10 cellular contexts compared by ENCODE assay signal in the genomic region with DNA sequence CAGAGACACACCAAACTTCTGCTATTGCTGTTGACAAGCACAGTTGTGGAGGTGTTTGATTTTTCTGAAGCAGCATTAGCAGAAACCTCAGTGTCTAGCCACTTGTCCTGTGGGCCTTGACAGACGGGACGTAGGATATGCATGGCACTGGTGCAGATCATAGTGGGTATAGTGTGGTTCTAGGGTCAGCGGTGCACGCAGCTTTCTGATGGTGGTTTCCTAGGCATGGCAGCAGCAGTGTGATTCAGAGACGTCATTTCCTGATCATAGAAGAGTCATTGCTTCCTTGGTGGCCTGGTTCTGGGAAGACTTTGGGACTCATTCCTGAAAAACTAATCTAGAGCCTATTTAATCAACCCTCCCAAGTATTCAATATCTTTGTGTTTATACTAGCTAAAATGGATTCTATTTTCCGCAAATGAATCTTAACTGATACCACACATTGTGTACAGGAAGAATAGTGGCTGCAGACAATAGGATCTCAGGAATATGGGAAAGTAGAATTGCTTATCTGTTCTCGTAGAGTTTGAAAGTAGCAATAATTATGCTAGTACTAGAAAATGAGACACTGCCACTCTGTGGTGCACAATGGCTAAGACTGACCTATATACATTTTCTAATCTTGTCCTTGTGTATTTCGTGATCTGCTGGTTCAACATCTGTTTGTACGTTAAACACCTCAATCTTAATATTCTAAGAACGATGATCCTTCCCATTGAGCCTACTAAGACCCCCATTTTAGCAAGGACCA. TPM values are rescaled to one million over a fixed set of nuclear protein-coding genes. Genes with fewer than 3 reads are reported as not detected.
A peak's percentile ranks its signal among the peaks of the same experiment; 100 is the strongest.
DNase-seq lines count a peak whose midpoint lies in the region; FAIRE-seq and TF ChIP-seq lines count a peak whose summit lies in the region.
"Had no signal": no experiment of that assay in that cellular context is flagged by ENCODE, and none has a peak within 500 bp of the region (broad histone marks: within the 10 kb centered on the region; RNA-seq: fewer than 3 reads in every experiment).

No MANE protein-coding gene starts in this region.

- H3K4me3 ChIP-seq in NB4 (ENCODE audit: low read depth, low read length) (no peak overlapping the region), bronchial epithelial cell (ENCODE audit: low read depth, low read length) (no peak overlapping the region)

- H3K4me1 Mint-ChIP-seq in activated T-cell treated with anti-CD3 and anti-CD28 coated beads, Interleukin-2, amount 50 U/mL, for 24 hours (ENCODE audit: low read depth): peaks cover 10% of the 10 kb centered on the region

- peak overlapping the region; percentile 28 for H3K4me3 Mint-ChIP-seq in activated T-cell treated with anti-CD3 and anti-CD28 coated beads, Interleukin-2, amount 50 U/mL, for 24 hours

- no peaks in the 10 kb centered on the region for H3K36me3 ChIP-seq in bronchial epithelial cell (ENCODE audit: control insufficient read depth, insufficient read depth, low read length)

- DNase-seq in activated T-cell treated with anti-CD3 and anti-CD28 coated beads, Interleukin-2, amount 50 U/mL, for 24 hours: no peak
- no peak for DNase-seq in activated T-cell treated with anti-CD3 and anti-CD28 coated beads, Interleukin-2, amount 50 U/mL, for 1 hour
- DNase-seq in NB4 (ENCODE audit: low read depth) (peak; percentile 18), bronchial epithelial cell (ENCODE audit: low read depth) (peak; percentile 5), pons (ENCODE audit: low spot score) (peak; percentile 40), HuH-7.5 (ENCODE audit: low spot score) (no peak), SKM-1 treated with dmso at 0.1 percent for 144 hours (lab: John Stamatoyannopoulos, UW; ENCODE audit: unreplicated experiment) (no peak)
- DNase-seq in activated CD4-positive, alpha-beta T cell treated with anti-CD3 and anti-CD28 coated beads, Interleukin-2, amount 50 U/mL, for 1 hour: no peak
- DNase-seq: activated naive CD4-positive, alpha-beta T cell treated with anti-CD3 and anti-CD28 coated beads, Interleukin-2, amount 50 U/mL, for 16 hours; NCI-H446 had no signal

- H3K9me3 Mint-ChIP-seq in activated T-cell treated with anti-CD3 and anti-CD28 coated beads, Interleukin-2, amount 50 U/mL, for 24 hours: peaks cover 2% of the 10 kb centered on the region

- no peaks in the 10 kb centered on the region for H3K27me3 Mint-ChIP-seq in activated T-cell treated with anti-CD3 and anti-CD28 coated beads, Interleukin-2, amount 50 U/mL, for 24 hours

- TF ChIP-seq CTCF in NB4 (IDR thresholded peaks at IDR 0.05; ENCODE audit: low read depth, low read length) (no peak), bronchial epithelial cell (IDR thresholded peaks at IDR 0.05; ENCODE audit: insufficient read depth, low read length, severe bottlenecking) (no peak)

- peaks cover 29% of the 10 kb centered on the region for H3K36me3 Mint-ChIP-seq in activated T-cell treated with anti-CD3 and anti-CD28 coated beads, Interleukin-2, amount 50 U/mL, for 24 hours (ENCODE audit: low read depth)

- no peak for FAIRE-seq in bronchial epithelial cell (lab: Jason Lieb, UNC)

- no peaks in the 10 kb centered on the region for H3K27me3 ChIP-seq in bronchial epithelial cell (ENCODE audit: control insufficient read depth, insufficient read depth, low read length)

- peak overlapping the region; percentile 9 for H3K27ac Mint-ChIP-seq in activated T-cell treated with anti-CD3 and anti-CD28 coated beads, Interleukin-2, amount 50 U/mL, for 24 hours

- no peak for TF ChIP-seq POLR2A in NB4 (IDR thresholded peaks at IDR 0.05; ENCODE audit: extremely low read depth, insufficient read length)

RNA-seq across cellular contexts. Expression of gene USP1, which starts 2.8 kb away (rescaled TPM):
- total RNA-seq in bronchial epithelial cell: 23.7 and 25.3 TPM in 2 replicates

Comparison
In these comparisons a context has a peak if more than half of its experiments do, and no peak if none do; other contexts are left out.
1. DNase-seq: peak in NB4 (single experiment), bronchial epithelial cell (single experiment) and pons (single experiment); none in activated T-cell treated with anti-CD3 and anti-CD28 coated beads, Interleukin-2, amount 50 U/mL, for 24 hours (single experiment), activated T-cell treated with anti-CD3 and anti-CD28 coated beads, Interleukin-2, amount 50 U/mL, for 1 hour (single experiment), HuH-7.5 (single experiment), SKM-1 treated with dmso at 0.1 percent for 144 hours (single experiment) and activated CD4-positive, alpha-beta T cell treated with anti-CD3 and anti-CD28 coated beads, Interleukin-2, amount 50 U/mL, for 1 hour (single experiment).